In the genomic region with DNA sequence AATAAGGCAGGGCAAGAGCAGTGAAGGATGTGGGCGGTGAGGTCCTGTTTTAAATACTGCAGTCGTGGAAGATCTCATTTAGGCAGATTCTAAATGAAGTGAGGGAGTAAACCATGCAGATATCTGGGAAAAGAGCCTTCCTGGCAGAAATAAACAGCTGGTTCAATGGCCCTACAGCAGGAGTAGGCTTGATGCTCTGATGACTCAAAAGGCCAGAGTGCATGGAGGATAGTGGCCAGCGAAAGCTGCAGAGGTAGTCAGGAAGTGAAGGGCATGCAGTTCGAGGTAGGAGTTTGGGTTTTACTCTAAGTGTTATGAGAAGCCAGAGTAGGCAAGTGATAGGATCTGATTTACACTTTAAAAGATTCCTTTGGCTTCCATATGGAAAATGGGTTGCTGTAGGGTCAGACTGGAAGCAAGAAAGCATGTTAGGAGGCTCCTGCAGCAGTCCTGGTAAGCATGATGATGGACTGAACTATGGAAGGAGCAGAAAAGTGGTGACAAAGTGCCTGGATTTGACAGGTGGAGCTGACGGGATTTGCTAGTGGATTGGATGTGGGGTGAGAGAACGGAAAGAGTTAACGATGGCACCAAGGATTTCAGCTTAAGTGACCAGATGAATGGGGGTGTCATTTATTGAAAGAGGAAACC, we compare ENCODE assay signal across 14 cellular contexts.
"Had no signal": no experiment of that assay in that cellular context is flagged by ENCODE, and none has a peak within 500 bp of the region (broad histone marks: within the 10 kb centered on the region; RNA-seq: fewer than 3 reads in every experiment).

No MANE protein-coding gene starts in this region.

- H3K79me2 ChIP-seq: hepatocyte had no signal

- H3K4me3 ChIP-seq: ascending aorta, cardiac muscle cell, gastrocnemius medialis, hepatocyte, pancreas, tibial artery, vagina had no signal

- ATAC-seq: gastrocnemius medialis had no signal

- H3K9me3 ChIP-seq: ascending aorta, gastrocnemius medialis, pancreas, tibial artery, vagina had no signal

- H3K4me3 Mint-ChIP-seq: activated naive CD8-positive, alpha-beta T cell treated with anti-CD3 and anti-CD28 coated beads, Interleukin-2, amount 10 ng/mL, durations not matched to agents 7 days and 5 days; neural crest cell had no signal

- FAIRE-seq: colon, pancreas had no signal

- H3K9me3 Mint-ChIP-seq: activated naive CD8-positive, alpha-beta T cell treated with anti-CD3 and anti-CD28 coated beads, Interleukin-2, amount 10 ng/mL, durations not matched to agents 7 days and 5 days; neural crest cell had no signal

- H3K27me3 ChIP-seq: ascending aorta, cardiac muscle cell, gastrocnemius medialis, hepatocyte, pancreas, tibial artery, vagina had no signal

- H3K36me3 ChIP-seq: ascending aorta, cardiac muscle cell, gastrocnemius medialis, pancreas, tibial artery, vagina had no signal

- DNase-seq: activated CD4-positive, alpha-beta T cell treated with anti-CD3 and anti-CD28 coated beads, Interleukin-2, amount 50 U/mL, for 4 hours; activated naive CD8-positive, alpha-beta T cell treated with anti-CD3 and anti-CD28 coated beads, Interleukin-2, amount 10 ng/mL, durations not matched to agents 7 days and 5 days; activated T-cell treated with anti-CD3 and anti-CD28 coated beads, Interleukin-2, amount 50 U/mL, for 48 hours; gastrocnemius medialis; pancreas; stimulated activated CD4-positive, alpha-beta T cell treated with anti-CD3 and anti-CD28 coated beads, Interleukin-15, amount 100 ng/mL, for 24 hours; stimulated activated CD4-positive, alpha-beta T cell treated with anti-CD3 and anti-CD28 coated beads, Interleukin-4, amount 100 ng/mL, for 4 hours; tibial artery had no signal

- H3K27ac ChIP-seq: ascending aorta, cardiac muscle cell, gastrocnemius medialis, hepatocyte, pancreas, tibial artery, vagina had no signal

- H2AFZ ChIP-seq: hepatocyte had no signal

- H3K27me3 Mint-ChIP-seq: activated naive CD8-positive, alpha-beta T cell treated with anti-CD3 and anti-CD28 coated beads, Interleukin-2, amount 10 ng/mL, durations not matched to agents 7 days and 5 days had no signal

- H3K4me2 ChIP-seq: hepatocyte had no signal

- H3K4me1 ChIP-seq: ascending aorta, gastrocnemius medialis, pancreas, tibial artery, vagina had no signal
